Comparison of ENCODE assay signal across 8 cellular contexts in the genomic region with DNA sequence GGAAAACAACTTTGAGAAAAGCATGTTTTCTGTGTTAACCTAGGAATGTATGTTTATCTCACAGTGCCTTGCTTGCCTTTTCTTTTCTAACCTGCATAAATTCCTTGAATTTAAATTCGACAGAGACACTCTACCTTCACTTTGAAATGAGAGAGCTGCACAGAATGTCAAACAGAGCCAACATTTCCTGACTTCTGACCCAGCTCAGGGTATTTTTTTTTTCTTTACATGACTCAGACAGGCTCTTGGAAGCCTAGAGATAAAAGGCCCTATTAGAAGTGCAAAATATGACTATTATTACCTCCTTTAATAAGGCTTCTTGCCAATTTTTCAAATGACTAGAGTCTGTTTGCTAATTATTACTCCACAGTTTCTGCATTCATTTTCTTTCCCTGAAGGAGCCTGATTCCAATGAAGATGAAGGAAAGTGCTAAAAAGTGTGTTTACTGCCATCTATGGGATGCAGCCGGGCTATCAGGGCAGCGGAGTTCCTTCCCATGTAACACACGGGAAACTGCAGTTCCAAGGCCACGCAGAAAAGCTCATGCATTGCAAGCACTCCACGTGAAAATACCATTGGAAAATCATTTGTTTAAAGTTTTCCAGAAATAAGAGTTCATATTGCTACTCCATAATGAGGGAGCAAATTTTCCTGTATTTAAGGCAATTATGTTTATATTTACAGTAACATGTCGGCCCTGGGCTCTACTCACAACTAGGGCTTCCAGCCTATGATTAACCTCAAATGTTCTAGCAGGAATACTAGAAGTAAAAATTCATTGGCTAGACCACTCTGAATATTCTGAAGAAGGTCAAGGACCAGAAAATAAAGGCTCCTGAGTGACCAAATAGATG.
DNase-seq lines count a peak whose midpoint lies in the region; ATAC-seq, FAIRE-seq and TF ChIP-seq lines count a peak whose summit lies in the region.

No MANE protein-coding gene starts in this region.

- H3K4me3 Mint-ChIP-seq in CD8-positive, alpha-beta memory T cell, result no peak overlapping the region
- H3K4me3 Mint-ChIP-seq in T-helper 17 cell, result no peak overlapping the region

- peak; percentile 82 for FAIRE-seq in HepG2 (lab: Jason Lieb, UNC)

- WGBS in HepG2 (ENCODE audit: low lambda C conversion rate), result 4% methylated on average over 7 of the region's 7 CpGs

- DNase-seq in DMS114 treated with DMSO at 0.1 percent for 48 hours (lab: John Stamatoyannopoulos, UW; ENCODE audit: unreplicated experiment), result peak; percentile 51
- peak; percentile 31 for DNase-seq in MG63
- DNase-seq in cardiac fibroblast (ENCODE audit: low read depth in 2 of 2), result peak; percentile 55 to 66
- peak; percentile 5 for DNase-seq in HepG2 (ENCODE audit: low spot score)
- no peak for DNase-seq in CD8-positive, alpha-beta memory T cell
- DNase-seq in T-helper 17 cell, result no peak
- no peak for DNase-seq in DMS79 treated with DMSO at 0.1 percent for 48 hours (lab: John Stamatoyannopoulos, UW)
- DNase-seq in NCI-H1436 treated with DMSO at 0.1 percent for 48 hours (lab: John Stamatoyannopoulos, UW), result no peak

- no peak overlapping the region for H3K27ac ChIP-seq in HepG2 (ENCODE audit: extremely low read length, insufficient read depth, low read length)
- H3K27ac ChIP-seq in CD8-positive, alpha-beta memory T cell (ENCODE audit: low read depth, low read length), result no peak overlapping the region

- no peaks in the 10 kb centered on the region; the same call in 1 of the 2 replicates for H3K4me1 ChIP-seq in HepG2 (ENCODE audit: insufficient read depth, low read length)
- no peaks in the 10 kb centered on the region for H3K4me1 ChIP-seq in CD8-positive, alpha-beta memory T cell (ENCODE audit: insufficient read depth, low read length)

- no peak for TF ChIP-seq POLR2A in HepG2 (IDR thresholded peaks at IDR 0.05; ENCODE audit: insufficient read depth in 1 of 2, low read depth in 2 of 2, low read length in 2 of 2)

- H3K4me1 Mint-ChIP-seq in CD8-positive, alpha-beta memory T cell, result no peaks in the 10 kb centered on the region
- H3K4me1 Mint-ChIP-seq in T-helper 17 cell, result no peaks in the 10 kb centered on the region

- H3K36me3 Mint-ChIP-seq in CD8-positive, alpha-beta memory T cell, result no peaks in the 10 kb centered on the region
- no peaks in the 10 kb centered on the region for H3K36me3 Mint-ChIP-seq in T-helper 17 cell (ENCODE audit: low read depth)

- no peak overlapping the region for H2AFZ ChIP-seq in HepG2 (ENCODE audit: low read length)

- H3K9me3 ChIP-seq in MG63 (no peaks in the 10 kb centered on the region), HepG2 (ENCODE audit: low read length) (no peaks in the 10 kb centered on the region), T-helper 17 cell (ENCODE audit: control insufficient read depth, low read length, poor library complexity, severe bottlenecking) (peaks cover 3% of the 10 kb centered on the region)
- no peaks in the 10 kb centered on the region for H3K9me3 ChIP-seq in CD8-positive, alpha-beta memory T cell (ENCODE audit: low read length)

- peaks cover 0 to 18% of the 10 kb centered on the region in 2 donors for H3K27me3 Mint-ChIP-seq in CD8-positive, alpha-beta memory T cell
- peaks cover 13% of the 10 kb centered on the region for H3K27me3 Mint-ChIP-seq in T-helper 17 cell

- H3K36me3 ChIP-seq in MG63 (no peaks in the 10 kb centered on the region), HepG2 (replicated peaks in 1 of 2; ENCODE audit: control insufficient read depth in 1 of 2, insufficient read depth in 2 of 2, low read length in 2 of 2) (no peaks in the 10 kb centered on the region)
- no peaks in the 10 kb centered on the region for H3K36me3 ChIP-seq in CD8-positive, alpha-beta memory T cell (ENCODE audit: insufficient read depth, low read length)

- TF ChIP-seq CTCF in cardiac fibroblast (IDR thresholded peaks at IDR 0.05; ENCODE audit: low read depth, low read length) (peak; percentile 66), HepG2 (CRISPR knock-in tag; IDR thresholded peaks at IDR 0.05) (peak; percentile 67)

- BruUV-seq in HepG2 (replicated peaks; lab: Mats Ljungman, UMichigan), result no TSS peak

- POLR2A ChIA-PET in HepG2 (lab: Yijun Ruan, JAX), result no interaction called here
- POLR2A ChIA-PET in CD8-positive, alpha-beta memory T cell (lab: Charles Lee), result no interaction called here

- in situ Hi-C loops in HepG2 (cut with HindIII; ENCODE audit: extremely low pct_ligation_motif_present, low pct_unique_long_range_greater_than_20kb), result no loop called here

- H3K9ac ChIP-seq in HepG2 (ENCODE audit: insufficient read depth, low read depth, low read length), result no peak overlapping the region

- CTCF ChIA-PET in HepG2 (lab: Yijun Ruan, JAX; ENCODE audit: low intra/inter-chr PET ratio, low total read pairs), result interaction anchor here (1.8 kb wide), 1 partner anchor 49 kb away, joined by 10 read pairs; no protein-coding TSS in a partner anchor
- CTCF ChIA-PET in CD8-positive, alpha-beta memory T cell (lab: Charles Lee), result no interaction called here

- no peak for TF ChIP-seq RAD21 in HepG2 (CRISPR knock-in tag; IDR thresholded peaks at IDR 0.05)

- H3K79me2 ChIP-seq in HepG2 (ENCODE audit: insufficient read depth, low read length), result no peaks in the 10 kb centered on the region

- no peaks in the 10 kb centered on the region for H4K20me1 ChIP-seq in HepG2 (ENCODE audit: insufficient read depth, low read length)

- ATAC-seq in HepG2 (peak; percentile 90), T-helper 17 cell (no peak)

- H3K27ac Mint-ChIP-seq in CD8-positive, alpha-beta memory T cell, result no peak overlapping the region
- H3K27ac Mint-ChIP-seq in T-helper 17 cell, result no peak overlapping the region

- peaks cover 0 to 4% (median 0%) of the 10 kb centered on the region in 5 donors for H3K9me3 Mint-ChIP-seq in CD8-positive, alpha-beta memory T cell

- H3K27me3 ChIP-seq in MG63, result no peaks in the 10 kb centered on the region; the same call in 1 of the 2 replicates
- peaks cover 0 to 3% of the 10 kb centered on the region in 2 experiments; a peak in 3 of 5 replicates for H3K27me3 ChIP-seq in HepG2 (ENCODE audit: control insufficient read depth in 1 of 2, insufficient read depth in 2 of 2, low read length in 2 of 2)
- H3K27me3 ChIP-seq in CD8-positive, alpha-beta memory T cell (ENCODE audit: insufficient read depth, low read length, poor library complexity, severe bottlenecking), result no peaks in the 10 kb centered on the region

- TF ChIP-seq EP300 in HepG2 (IDR thresholded peaks at IDR 0.05; ENCODE audit: low read depth in 2 of 2, low read length in 2 of 2), result no peak
- no peak for TF ChIP-seq EP300 in HepG2 (CRISPR knock-in tag; IDR thresholded peaks at IDR 0.05; ENCODE audit: borderline replicate concordance)

- H3K4me3 ChIP-seq in MG63 (no peak overlapping the region), cardiac fibroblast (replicated peaks in 1 of 2; ENCODE audit: low read depth in 2 of 2, low read length in 2 of 2) (no peak overlapping the region), HepG2 (replicated peaks in 1 of 3; ENCODE audit: insufficient read depth in 1 of 3, low read depth in 2 of 3, low read length in 3 of 3) (no peak overlapping the region)
- H3K4me3 ChIP-seq in CD8-positive, alpha-beta memory T cell (ENCODE audit: low read length), result no peak overlapping the region

- no peak overlapping the region for H3K4me2 ChIP-seq in HepG2 (ENCODE audit: low read depth, low read length)

- intact Hi-C loops in HepG2 (cut with micrococcal nuclease; ENCODE audit: unreplicated experiment), result loop anchor here (2.0 kb wide), 1 partner anchor 49 kb away; no protein-coding TSS in a partner anchor

TF ChIP-seq in HepG2, 621 proteins besides CTCF, POLR2A, EP300 and RAD21:
- TF ChIP-seq ZNF460 (CRISPR knock-in tag; IDR thresholded peaks at IDR 0.05; ENCODE audit: borderline replicate concordance) (no peak), ZNF879 (CRISPR knock-in tag; IDR thresholded peaks at IDR 0.05) (no peak), STAG1 (CRISPR knock-in tag; IDR thresholded peaks at IDR 0.05) (peak; percentile 55), NFYB (CRISPR knock-in tag; IDR thresholded peaks at IDR 0.05) (no peak)

Comparison
In these comparisons a context has a peak if more than half of its experiments do, and no peak if none do; other contexts are left out.
1. DNase-seq: peak in DMS114 treated with DMSO at 0.1 percent for 48 hours (single experiment), MG63 (single experiment), cardiac fibroblast (2 of 2) and HepG2 (single experiment); none in CD8-positive, alpha-beta memory T cell (0 of 5), T-helper 17 cell (0 of 3), DMS79 treated with DMSO at 0.1 percent for 48 hours (single experiment) and NCI-H1436 treated with DMSO at 0.1 percent for 48 hours (single experiment).